16 cellular contexts compared by ENCODE assay signal in the genomic region with DNA sequence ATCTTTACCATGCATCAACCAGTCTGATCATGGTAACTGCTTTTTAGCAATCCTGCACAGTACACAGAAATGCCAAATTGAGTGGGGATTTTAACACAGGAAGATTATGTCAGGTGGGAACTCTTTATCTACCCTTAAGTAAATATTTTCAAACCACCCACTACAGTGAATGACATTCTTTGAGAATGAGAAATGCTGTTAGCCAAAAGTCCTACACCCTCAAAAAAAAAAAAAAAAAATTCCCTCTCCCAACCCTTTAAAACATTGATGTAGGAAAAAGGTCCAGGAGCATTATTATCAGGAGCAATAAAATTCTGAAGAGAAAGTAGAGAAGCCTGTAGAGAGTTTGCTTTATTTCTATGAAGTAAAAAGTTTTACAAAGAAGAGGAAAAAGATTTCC.
A peak's percentile ranks its signal among the peaks of the same experiment; 100 is the strongest.
DNase-seq lines count a peak whose midpoint lies in the region; ATAC-seq and TF ChIP-seq lines count a peak whose summit lies in the region.
"Had no signal": no experiment of that assay in that cellular context is flagged by ENCODE, and none has a peak within 500 bp of the region (broad histone marks: within the 10 kb centered on the region; RNA-seq: fewer than 3 reads in every experiment).

No MANE protein-coding gene starts in this region.

- intact Hi-C loops in activated naive CD4-positive, alpha-beta T cell treated with anti-CD3 and anti-CD28 coated beads for 36 hours (cut with micrococcal nuclease): no loop called here

- no peak overlapping the region for H3K4me3 Mint-ChIP-seq in chondrocyte (ENCODE audit: unreplicated experiment)
- H3K4me3 Mint-ChIP-seq in activated naive CD4-positive, alpha-beta T cell treated with anti-CD3 and anti-CD28 coated beads for 36 hours: no peak overlapping the region
- H3K4me3 Mint-ChIP-seq: neural crest cell had no signal

- DNase-seq in Caki2 (ENCODE audit: low read depth) (peak; percentile 9), chondrocyte (ENCODE audit: low spot score) (no peak), mesenchymal stem cell (peak; percentile 8), NCI-H446 treated with DMSO at 0.1 percent for 48 hours (lab: John Stamatoyannopoulos, UW) (no peak)
- DNase-seq in activated naive CD4-positive, alpha-beta T cell treated with anti-CD3 and anti-CD28 coated beads for 36 hours: no peak
- DNase-seq: activated gamma-delta T cell treated with Interleukin-2 at 50 U/mL for 16 hours; C1 segment of cervical spinal cord; caudate nucleus; hypothalamus; NCI-H1694; sigmoid colon; stimulated activated naive CD4-positive, alpha-beta T cell treated with Interleukin-2 at 50 U/mL for 16 hours had no signal

- H4K20me1 ChIP-seq in Loucy (ENCODE audit: insufficient read depth, low read length, poor library complexity, severe bottlenecking): no peaks in the 10 kb centered on the region

- no peak overlapping the region for H3K4ac ChIP-seq in mesenchymal stem cell (ENCODE audit: low read depth in 1 of 2, low read length in 2 of 2)

- TF ChIP-seq CTCF in Loucy (conservative IDR thresholded peaks at IDR 0.05; ENCODE audit: low read length) (no peak), chondrocyte (IDR thresholded peaks at IDR 0.05) (no peak)

- H3F3A ChIP-seq in Loucy (ENCODE audit: low read depth): no peaks in the 10 kb centered on the region

- ATAC-seq in GM21367 (IDR thresholded peaks at IDR 0.05; ENCODE audit: unreplicated experiment): no peak
- no peak for ATAC-seq in GM21390 (IDR thresholded peaks at IDR 0.05; ENCODE audit: unreplicated experiment)

- H2BK120ac ChIP-seq in mesenchymal stem cell (ENCODE audit: low read depth, low read length): no peak overlapping the region

- H3K27me3 ChIP-seq in Loucy (ENCODE audit: insufficient read depth, low read length, poor library complexity, severe bottlenecking) (no peaks in the 10 kb centered on the region), mesenchymal stem cell (ENCODE audit: control insufficient read depth in 1 of 2, insufficient read depth in 1 of 2, low read length in 2 of 2) (no peaks in the 10 kb centered on the region)
- H3K27me3 ChIP-seq: sigmoid colon had no signal

- H3K79me2 ChIP-seq in Loucy (ENCODE audit: insufficient read depth, low read length): no peaks in the 10 kb centered on the region

- no peak overlapping the region for H3K18ac ChIP-seq in mesenchymal stem cell (ENCODE audit: low read depth in 1 of 2, low read length in 2 of 2)

- peak overlapping the region; percentile 38; the same call in 1 of the 2 replicates for H2AFZ ChIP-seq in Loucy (ENCODE audit: low read length)
- H2AFZ ChIP-seq in mesenchymal stem cell (ENCODE audit: low read depth, low read length): no peak overlapping the region

- CTCF ChIA-PET in activated naive CD4-positive, alpha-beta T cell treated with anti-CD3 and anti-CD28 coated beads for 36 hours (lab: Charles Lee): no interaction called here

- no peak overlapping the region for H2BK12ac ChIP-seq in mesenchymal stem cell (ENCODE audit: low read length in 2 of 2)

- peaks cover 16% of the 10 kb centered on the region for H3K79me1 ChIP-seq in mesenchymal stem cell (replicated peaks; ENCODE audit: low read length, poor library complexity, severe bottlenecking)

- H2BK5ac ChIP-seq in mesenchymal stem cell (ENCODE audit: low read depth, low read length, poor library complexity, severe bottlenecking): no peak overlapping the region

- H3K36me3 Mint-ChIP-seq in chondrocyte (ENCODE audit: low read depth): no peaks in the 10 kb centered on the region
- H3K36me3 Mint-ChIP-seq in activated naive CD4-positive, alpha-beta T cell treated with anti-CD3 and anti-CD28 coated beads for 36 hours (ENCODE audit: low read depth): no peaks in the 10 kb centered on the region

- no peak overlapping the region for H4K8ac ChIP-seq in mesenchymal stem cell (ENCODE audit: low read length)

- no peak overlapping the region for H2BK15ac ChIP-seq in mesenchymal stem cell (ENCODE audit: low read depth, poor library complexity, severe bottlenecking)

- no peaks in the 10 kb centered on the region for H3K9me3 ChIP-seq in Loucy (ENCODE audit: insufficient read depth, low read depth, low read length)
- H3K9me3 ChIP-seq in mesenchymal stem cell (ENCODE audit: control insufficient read depth, low read length): no peaks in the 10 kb centered on the region
- H3K9me3 ChIP-seq: sigmoid colon had no signal

- peaks cover 51% of the 10 kb centered on the region for H3K4me1 Mint-ChIP-seq in chondrocyte (ENCODE audit: low read depth)
- H3K4me1 Mint-ChIP-seq in activated naive CD4-positive, alpha-beta T cell treated with anti-CD3 and anti-CD28 coated beads for 36 hours (ENCODE audit: low read depth): no peaks in the 10 kb centered on the region

- peaks cover under 1% of the 10 kb centered on the region for H3K9me3 Mint-ChIP-seq in chondrocyte (ENCODE audit: low read depth)
- no peaks in the 10 kb centered on the region for H3K9me3 Mint-ChIP-seq in activated naive CD4-positive, alpha-beta T cell treated with anti-CD3 and anti-CD28 coated beads for 36 hours

- H3K27ac Mint-ChIP-seq in chondrocyte (ENCODE audit: unreplicated experiment): peak overlapping the region; percentile 84
- H3K27ac Mint-ChIP-seq in activated naive CD4-positive, alpha-beta T cell treated with anti-CD3 and anti-CD28 coated beads for 36 hours: no peak overlapping the region

- H3K36me3 ChIP-seq in Loucy (ENCODE audit: insufficient read depth, low read length): no peaks in the 10 kb centered on the region
- no peaks in the 10 kb centered on the region for H3K36me3 ChIP-seq in mesenchymal stem cell (ENCODE audit: control insufficient read depth in 1 of 2, insufficient read depth in 2 of 2, low read depth in 1 of 2, low read length in 2 of 2)
- H3K36me3 ChIP-seq: sigmoid colon had no signal

- H3K14ac ChIP-seq in mesenchymal stem cell (ENCODE audit: low read length in 2 of 2): no peak overlapping the region

- H3K27ac ChIP-seq in mesenchymal stem cell (ENCODE audit: low read length, poor library complexity, severe bottlenecking): no peak overlapping the region
- H3K27ac ChIP-seq: sigmoid colon had no signal

- H3K4me2 ChIP-seq in Loucy (ENCODE audit: low read depth, low read length, poor library complexity, severe bottlenecking) (no peak overlapping the region), mesenchymal stem cell (ENCODE audit: low read length, poor library complexity, severe bottlenecking) (no peak overlapping the region)

- H2AK5ac ChIP-seq in mesenchymal stem cell (ENCODE audit: low read length, severe bottlenecking): no peak overlapping the region

- H3K27me3 Mint-ChIP-seq in chondrocyte (ENCODE audit: low read depth): no peaks in the 10 kb centered on the region
- no peaks in the 10 kb centered on the region for H3K27me3 Mint-ChIP-seq in activated naive CD4-positive, alpha-beta T cell treated with anti-CD3 and anti-CD28 coated beads for 36 hours (ENCODE audit: low read depth)

- H3K23ac ChIP-seq in mesenchymal stem cell (ENCODE audit: low read length in 2 of 2): no peak overlapping the region

- H4K91ac ChIP-seq in mesenchymal stem cell (ENCODE audit: low read length): no peak overlapping the region

- H3K4me1 ChIP-seq in Loucy (ENCODE audit: insufficient read depth, low read length, poor library complexity, severe bottlenecking) (no peaks in the 10 kb centered on the region), mesenchymal stem cell (ENCODE audit: control insufficient read depth, insufficient read depth, low read depth, low read length) (peaks cover 1% of the 10 kb centered on the region)

- H3K9ac ChIP-seq in Loucy (ENCODE audit: low read depth, low read length, poor library complexity, severe bottlenecking) (no peak overlapping the region), mesenchymal stem cell (ENCODE audit: low read length) (peak overlapping the region; percentile 2)

- no peak overlapping the region for H3K4me3 ChIP-seq in Loucy (ENCODE audit: low read length, poor library complexity, severe bottlenecking)
- H3K4me3 ChIP-seq in mesenchymal stem cell (ENCODE audit: insufficient read depth in 1 of 2, low read depth in 1 of 2, low read length in 2 of 2): no peak overlapping the region
- H3K4me3 ChIP-seq: sigmoid colon had no signal

- in situ Hi-C loops in Caki2 (cut with HindIII; ENCODE audit: low pct_unique_long_range_greater_than_20kb, low sequenced_read_pairs): no loop called here

- H3K9me2 ChIP-seq in Loucy (replicated peaks; ENCODE audit: low read depth, low read length): no peaks in the 10 kb centered on the region

Comparison
In these comparisons a context has a peak if more than half of its experiments do, and no peak if none do; other contexts are left out.
1. DNase-seq: peak in Caki2 (single experiment) and mesenchymal stem cell (single experiment); none in chondrocyte (single experiment), NCI-H446 treated with DMSO at 0.1 percent for 48 hours (single experiment) and activated naive CD4-positive, alpha-beta T cell treated with anti-CD3 and anti-CD28 coated beads for 36 hours (single experiment).